In the genomic region with DNA sequence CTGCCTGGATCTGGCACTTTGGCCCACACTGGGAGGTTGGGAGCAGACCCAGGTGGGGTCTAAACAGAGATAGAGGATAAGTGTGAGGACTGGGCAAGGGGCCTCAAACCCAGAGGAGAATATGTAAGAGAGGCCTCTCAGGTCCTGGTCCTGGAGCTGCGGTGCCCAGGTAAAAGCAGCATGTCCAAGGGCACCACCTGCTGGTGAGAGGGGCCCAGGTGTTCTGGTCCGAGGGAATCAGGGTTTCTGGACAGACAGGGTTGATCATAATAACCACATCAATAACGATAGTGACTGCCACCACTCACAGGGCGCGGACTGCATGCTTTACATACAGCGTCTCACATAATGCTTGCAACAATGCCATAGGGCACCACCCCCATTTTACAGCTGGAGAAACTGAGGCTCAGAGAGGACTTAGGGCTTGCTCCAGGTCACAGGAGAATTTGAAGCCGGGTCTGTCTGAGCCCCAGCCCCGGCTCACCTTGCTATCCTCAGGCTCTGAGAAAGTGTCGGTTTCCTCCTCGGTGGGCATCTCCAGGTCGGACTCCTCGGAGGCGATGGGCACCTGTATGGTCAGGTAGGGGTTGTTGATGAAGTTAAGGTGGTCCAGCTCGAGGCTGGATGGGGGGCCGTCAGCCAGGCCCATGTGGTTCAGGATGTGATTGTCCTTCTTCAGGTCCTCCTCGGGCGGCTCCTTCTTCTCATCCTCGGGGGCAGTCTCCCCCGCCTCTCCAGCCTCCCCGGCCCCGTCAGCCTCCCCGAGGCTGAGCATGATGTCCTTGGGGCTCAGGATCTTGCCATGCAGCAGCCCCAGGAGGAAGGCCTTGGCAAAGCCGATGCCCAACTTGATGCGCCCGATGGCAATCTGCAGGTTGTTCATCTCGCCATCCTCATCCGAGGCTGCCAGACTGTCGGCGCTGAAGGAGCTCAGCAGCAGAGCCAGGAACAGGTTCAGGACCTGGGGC, we compare ENCODE assay signal across 11 cellular contexts. TPM values are rescaled to one million over a fixed set of nuclear protein-coding genes. Genes with fewer than 3 reads are reported as not detected.
DNase-seq lines count a peak whose midpoint lies in the region; ATAC-seq, FAIRE-seq and TF ChIP-seq lines count a peak whose summit lies in the region.
"Had no signal": no experiment of that assay in that cellular context is flagged by ENCODE, and none has a peak within 500 bp of the region (broad histone marks: within the 10 kb centered on the region; RNA-seq: fewer than 3 reads in every experiment).

No MANE protein-coding gene starts in this region.

- no peak overlapping the region for H2AFZ ChIP-seq in keratinocyte (ENCODE audit: control insufficient read depth, low read length)

- CTCF ChIA-PET in WTC11 (lab: Charles Lee), result interaction anchor here (0.5 to 11.8 kb wide), 37 partner anchors 9 to 350 kb away, joined by 3 to 147 read pairs (median 5); a partner anchor contains a TSS

- dilution Hi-C loops in keratinocyte (cut with MboI; ENCODE audit: extremely low pct_ligation_motif_present, low sequenced_read_pairs), result no loop called here

- H3K79me2 ChIP-seq in keratinocyte (ENCODE audit: control insufficient read depth, insufficient read depth, low read length), result no peaks in the 10 kb centered on the region

- H3K27ac Mint-ChIP-seq in WTC11, result no peak overlapping the region
- H3K27ac Mint-ChIP-seq: mesothelial cell of epicardium had no signal

- H3K27ac ChIP-seq in keratinocyte (ENCODE audit: control insufficient read depth, insufficient read depth, low read length), result no peak overlapping the region

- H3K4me1 ChIP-seq in keratinocyte (ENCODE audit: control insufficient read depth, extremely low read depth, insufficient read depth, low read length), result no peaks in the 10 kb centered on the region

- peaks cover 28% of the 10 kb centered on the region for H3K27me3 ChIP-seq in keratinocyte (ENCODE audit: control insufficient read depth, extremely low read depth, insufficient read depth, low read length)

- no peaks in the 10 kb centered on the region for H4K20me1 ChIP-seq in keratinocyte (ENCODE audit: control insufficient read depth, extremely low read depth, insufficient read depth, low read length)

- no peak overlapping the region for H3K4me2 ChIP-seq in keratinocyte (ENCODE audit: control insufficient read depth, extremely low read depth, insufficient read depth, low read depth, low read length)

- no peaks in the 10 kb centered on the region for H3K9me1 ChIP-seq in keratinocyte (ENCODE audit: control insufficient read depth, extremely low read depth, insufficient read depth, low read length)

- H3K27me3 Mint-ChIP-seq in WTC11 (ENCODE audit: low read depth), result no peaks in the 10 kb centered on the region

- POLR2A ChIA-PET in WTC11 (lab: Charles Lee), result interaction anchor here (0.9 to 1.1 kb wide), 2 partner anchors 10 to 32 kb away, joined by 3 read pairs; a partner anchor contains a TSS

- H3K36me3 Mint-ChIP-seq in WTC11, result no peaks in the 10 kb centered on the region
- H3K36me3 Mint-ChIP-seq: mesothelial cell of epicardium had no signal

- no peak overlapping the region for H3K4me3 Mint-ChIP-seq in WTC11
- H3K4me3 Mint-ChIP-seq: mesothelial cell of epicardium had no signal

- H3K9me3 ChIP-seq in keratinocyte (ENCODE audit: control insufficient read depth, low read depth, low read length), result no peaks in the 10 kb centered on the region

- no peaks in the 10 kb centered on the region for H3K9me3 Mint-ChIP-seq in WTC11
- H3K9me3 Mint-ChIP-seq: mesothelial cell of epicardium had no signal

- ATAC-seq in WTC11, result peak; percentile 65
- no peak for ATAC-seq in GM21447 (IDR thresholded peaks at IDR 0.05; ENCODE audit: unreplicated experiment)

- FAIRE-seq in keratinocyte (lab: Jason Lieb, UNC), result no peak

- TF ChIP-seq CTCF in AG09309 (IDR thresholded peaks at IDR 0.05; ENCODE audit: control insufficient read depth, insufficient read depth, low read depth, low read length, missing control alignments), result peak; percentile 13
- TF ChIP-seq CTCF in GM12875 (IDR thresholded peaks at IDR 0.05; ENCODE audit: borderline replicate concordance, insufficient read depth, low read depth, low read length), result peak; percentile 78
- TF ChIP-seq CTCF in WTC11 (IDR thresholded peaks at IDR 0.05), result peak; percentile 37; the same call in 1 of the 2 replicates
- TF ChIP-seq CTCF in keratinocyte (optimal IDR thresholded peaks at IDR 0.05 in 1 of 3, IDR thresholded peaks at IDR 0.05 in 1 of 3, conservative IDR thresholded peaks at IDR 0.05 in 1 of 3; ENCODE audit: extremely low read depth in 1 of 3, insufficient read depth in 2 of 3, low read length in 3 of 3), result peak; percentile 73 to 90 (median 89)

- H3K4me3 ChIP-seq in AG09309 (ENCODE audit: control insufficient read depth, low read depth, low read length), result no peak overlapping the region
- H3K4me3 ChIP-seq in GM12875 (ENCODE audit: low read depth, low read length), result no peak overlapping the region
- H3K4me3 ChIP-seq in keratinocyte (ENCODE audit: control insufficient read depth in 2 of 3, extremely low read depth in 1 of 3, insufficient read depth in 2 of 3, low read depth in 1 of 3, low read length in 3 of 3), result no peak overlapping the region

- no peaks in the 10 kb centered on the region for H3K36me3 ChIP-seq in keratinocyte (ENCODE audit: control insufficient read depth in 2 of 2, extremely low read depth in 1 of 2, insufficient read depth in 2 of 2, low read length in 2 of 2)

- DNase-seq in AG09309 (ENCODE audit: low read depth) (no peak), WTC11 (ENCODE audit: low spot score) (peak; percentile 75), keratinocyte (ENCODE audit: low read depth, low spot score) (no peak), putamen (ENCODE audit: low spot score) (no peak), NCI-H345 treated with DMSO at 0.1 percent for 48 hours (lab: John Stamatoyannopoulos, UW; ENCODE audit: unreplicated experiment) (no peak), HK-2 (ENCODE audit: unreplicated experiment) (no peak)

- H3K9ac ChIP-seq in keratinocyte (ENCODE audit: control insufficient read depth, extremely low read depth, insufficient read depth, low read length), result no peak overlapping the region

- H3K4me1 Mint-ChIP-seq in WTC11, result peaks cover 4% of the 10 kb centered on the region; the same call in 1 of the 2 replicates

TF ChIP-seq in WTC11, 78 proteins besides CTCF, POLR2A, EP300 and RAD21 (continues in another document):
- TF ChIP-seq NR1H2 (CRISPR knock-in tag; IDR thresholded peaks at IDR 0.05), result no peak
- TF ChIP-seq ZNF138 (CRISPR knock-in tag; conservative IDR thresholded peaks at IDR 0.05), result no peak
- no peak for TF ChIP-seq HMGA2 (CRISPR knock-in tag; IDR thresholded peaks at IDR 0.05)

RNA-seq across cellular contexts. Expression of a gene that starts 19.1 kb away (rescaled TPM):
- total RNA-seq in WTC11 (2021), result 3.0 to 3.5 TPM (median 3.2 TPM) in 3 replicates
- 0.07 to 0.24 TPM (median 0.08 TPM) in 3 replicates for polyA plus RNA-seq in keratinocyte
- not detected for polyA plus RNA-seq in keratinocyte (2011; ENCODE audit: low read depth)
- 0.07 TPM in 1 of 2 replicates, not detected in the other for polyA plus RNA-seq in keratinocyte (2011; cell fraction: cytosol; rRNA removed)
- polyA plus RNA-seq in keratinocyte (2011; cell fraction: nucleus; rRNA removed), result not detected in 2 replicates
- not detected in 2 replicates for polyA plus RNA-seq in keratinocyte (2012; ENCODE audit: low replicate concordance)
- polyA minus RNA-seq in keratinocyte, result 0.19 to 0.46 TPM in 2 of 3 replicates, not detected in the other
- polyA minus RNA-seq in keratinocyte (2011; cell fraction: cytosol; rRNA and poly(A)+ RNA removed), result not detected
- not detected in 2 replicates for polyA minus RNA-seq in keratinocyte (2011; cell fraction: nucleus; rRNA and poly(A)+ RNA removed)
- total RNA-seq: LHCN-M2, mesothelial cell of epicardium, temporal lobe had no signal

RNA-seq across cellular contexts. Expression of a gene that starts 21.5 kb away (rescaled TPM):
- total RNA-seq in WTC11 (2021), result 5.2 to 5.8 TPM (median 5.5 TPM) in 3 replicates
- polyA plus RNA-seq in keratinocyte, result not detected in 3 replicates
- polyA plus RNA-seq in keratinocyte (2011; ENCODE audit: low read depth), result not detected
- not detected in 2 replicates for polyA plus RNA-seq in keratinocyte (2011; cell fraction: cytosol; rRNA removed)
- polyA plus RNA-seq in keratinocyte (2011; cell fraction: nucleus; rRNA removed), result not detected in 2 replicates
- not detected in 2 replicates for polyA plus RNA-seq in keratinocyte (2012; ENCODE audit: low replicate concordance)
- polyA minus RNA-seq in keratinocyte, result not detected in 3 replicates
- polyA minus RNA-seq in keratinocyte (2011; cell fraction: cytosol; rRNA and poly(A)+ RNA removed), result not detected
- polyA minus RNA-seq in keratinocyte (2011; cell fraction: nucleus; rRNA and poly(A)+ RNA removed), result not detected in 2 replicates

RNA-seq across cellular contexts. Expression of a gene that starts 32.6 kb away (rescaled TPM):
- not detected in 3 replicates for total RNA-seq in WTC11 (2021)
- not detected in 3 replicates for polyA plus RNA-seq in keratinocyte
- not detected for polyA plus RNA-seq in keratinocyte (2011; ENCODE audit: low read depth)
- not detected in 2 replicates for polyA plus RNA-seq in keratinocyte (2011; cell fraction: cytosol; rRNA removed)
- polyA plus RNA-seq in keratinocyte (2011; cell fraction: nucleus; rRNA removed), result not detected in 2 replicates
- not detected in 2 replicates for polyA plus RNA-seq in keratinocyte (2012; ENCODE audit: low replicate concordance)
- polyA minus RNA-seq in keratinocyte, result not detected in 3 replicates
- not detected for polyA minus RNA-seq in keratinocyte (2011; cell fraction: cytosol; rRNA and poly(A)+ RNA removed)
- not detected in 2 replicates for polyA minus RNA-seq in keratinocyte (2011; cell fraction: nucleus; rRNA and poly(A)+ RNA removed)
- total RNA-seq: LHCN-M2, mesothelial cell of epicardium, temporal lobe had no signal

RNA-seq across cellular contexts. Expression of a gene that starts 40.2 kb away (rescaled TPM):
- total RNA-seq in WTC11 (2021), result not detected in 3 replicates
- not detected in 3 replicates for polyA plus RNA-seq in keratinocyte
- polyA plus RNA-seq in keratinocyte (2011; ENCODE audit: low read depth), result not detected
- polyA plus RNA-seq in keratinocyte (2011; cell fraction: cytosol; rRNA removed), result not detected in 2 replicates
- polyA plus RNA-seq in keratinocyte (2011; cell fraction: nucleus; rRNA removed), result not detected in 2 replicates
- not detected in 2 replicates for polyA plus RNA-seq in keratinocyte (2012; ENCODE audit: low replicate concordance)
- not detected in 3 replicates for polyA minus RNA-seq in keratinocyte
- polyA minus RNA-seq in keratinocyte (2011; cell fraction: cytosol; rRNA and poly(A)+ RNA removed), result not detected
- not detected in 2 replicates for polyA minus RNA-seq in keratinocyte (2011; cell fraction: nucleus; rRNA and poly(A)+ RNA removed)
- total RNA-seq: LHCN-M2, mesothelial cell of epicardium, temporal lobe had no signal

RNA-seq across cellular contexts. Expression of a gene that starts 46.9 kb away (rescaled TPM):
- 0.64 to 1.1 TPM (median 0.85 TPM) in 3 replicates for total RNA-seq in WTC11 (2021)
- 0.01 TPM in 1 of 3 replicates, not detected in the others for polyA plus RNA-seq in keratinocyte
- polyA plus RNA-seq in keratinocyte (2011; ENCODE audit: low read depth), result not detected
- polyA plus RNA-seq in keratinocyte (2011; cell fraction: cytosol; rRNA removed), result not detected in 2 replicates
- polyA plus RNA-seq in keratinocyte (2011; cell fraction: nucleus; rRNA removed), result 0.23 TPM in 1 of 2 replicates, not detected in the other
- polyA plus RNA-seq in keratinocyte (2012; ENCODE audit: low replicate concordance), result not detected in 2 replicates
- polyA minus RNA-seq in keratinocyte, result not detected in 3 replicates
- polyA minus RNA-seq in keratinocyte (2011; cell fraction: cytosol; rRNA and poly(A)+ RNA removed), result not detected
- polyA minus RNA-seq in keratinocyte (2011; cell fraction: nucleus; rRNA and poly(A)+ RNA removed), result not detected in 2 replicates
- total RNA-seq: LHCN-M2 had no signal

Comparison
In these comparisons a context has a peak if more than half of its experiments do, and no peak if none do; other contexts are left out.
1. CTCF ChIP-seq: peak in every context shown above with its lines; median percentile 89 in keratinocyte; 78 in GM12875; 37 in WTC11; 13 in AG09309.